Comparison of ENCODE assay signal across 1 cellular context in the genomic region with DNA sequence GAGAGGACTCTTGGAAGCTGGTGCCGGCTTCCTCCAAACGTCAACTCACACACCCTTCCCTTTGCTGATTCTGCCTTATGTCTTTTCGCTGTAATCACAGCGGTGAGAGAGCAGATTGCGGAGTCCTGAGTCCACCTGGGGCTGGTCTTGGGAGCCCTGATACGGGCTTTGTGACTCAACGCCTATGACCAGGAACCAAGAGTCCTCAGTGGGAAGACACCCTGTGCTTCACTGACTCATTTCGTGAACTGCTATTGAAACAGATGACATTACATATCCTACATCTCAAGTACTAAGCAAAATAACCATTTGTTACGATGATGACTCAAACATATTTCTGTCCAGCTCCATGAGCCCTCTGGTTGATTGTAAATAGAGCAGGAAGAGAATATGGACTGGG.
TF ChIP-seq lines count a peak whose summit lies in the region.

No MANE protein-coding gene starts in this region.

TF ChIP-seq in WTC11, 78 proteins besides CTCF, POLR2A, EP300 and RAD21 (continued from another document):
- TF ChIP-seq, protein P1, sequence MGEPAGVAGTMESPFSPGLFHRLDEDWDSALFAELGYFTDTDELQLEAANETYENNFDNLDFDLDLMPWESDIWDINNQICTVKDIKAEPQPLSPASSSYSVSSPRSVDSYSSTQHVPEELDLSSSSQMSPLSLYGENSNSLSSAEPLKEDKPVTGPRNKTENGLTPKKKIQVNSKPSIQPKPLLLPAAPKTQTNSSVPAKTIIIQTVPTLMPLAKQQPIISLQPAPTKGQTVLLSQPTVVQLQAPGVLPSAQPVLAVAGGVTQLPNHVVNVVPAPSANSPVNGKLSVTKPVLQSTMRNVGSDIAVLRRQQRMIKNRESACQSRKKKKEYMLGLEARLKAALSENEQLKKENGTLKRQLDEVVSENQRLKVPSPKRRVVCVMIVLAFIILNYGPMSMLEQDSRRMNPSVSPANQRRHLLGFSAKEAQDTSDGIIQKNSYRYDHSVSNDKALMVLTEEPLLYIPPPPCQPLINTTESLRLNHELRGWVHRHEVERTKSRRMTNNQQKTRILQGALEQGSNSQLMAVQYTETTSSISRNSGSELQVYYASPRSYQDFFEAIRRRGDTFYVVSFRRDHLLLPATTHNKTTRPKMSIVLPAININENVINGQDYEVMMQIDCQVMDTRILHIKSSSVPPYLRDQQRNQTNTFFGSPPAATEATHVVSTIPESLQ (CRISPR knock-in tag; IDR thresholded peaks at IDR 0.05): no peak
